ENCODE assay signal across 28 cellular contexts in genomic region chr3:128351476-128352085, GRCh38.
DNase-seq lines count a peak whose midpoint lies in the region; ATAC-seq, FAIRE-seq and TF ChIP-seq lines count a peak whose summit lies in the region.
"Had no signal": no experiment of that assay in that cellular context is flagged by ENCODE, and none has a peak within 500 bp of the region (broad histone marks: within the 10 kb centered on the region; RNA-seq: fewer than 3 reads in every experiment).

No MANE protein-coding gene starts in this region.

- no peaks in the 10 kb centered on the region for H3K36me3 Mint-ChIP-seq in activated T-helper 2 cell treated with anti-CD3 and anti-CD28 coated beads, Interferon-gamma antibody, Interleukin-2, Interleukin-4, amounts not matched to agents 10 μg/mL and 5 μg/mL and 100 μg/mL, durations not matched to agents 14 hours and 24 hours and 36 hours (ENCODE audit: low read depth)
- no peaks in the 10 kb centered on the region for H3K36me3 Mint-ChIP-seq in activated CD4-positive, alpha-beta memory T cell treated with anti-CD3 and anti-CD28 coated beads, Interleukin-2, amount 10 ng/mL, durations not matched to agents 7 days and 5 days (ENCODE audit: low read depth)
- no peaks in the 10 kb centered on the region for H3K36me3 Mint-ChIP-seq in Calu3 (ENCODE audit: insufficient read depth, unreplicated experiment)

- H3K27me3 ChIP-seq in right lobe of liver (no peaks in the 10 kb centered on the region), HepG2 (ENCODE audit: control insufficient read depth in 1 of 2, insufficient read depth in 2 of 2, low read length in 2 of 2) (no peaks in the 10 kb centered on the region)
- H3K27me3 ChIP-seq: ascending aorta, esophagus squamous epithelium, neutrophil, tibial artery had no signal

- TF ChIP-seq POLR2A in right lobe of liver (IDR thresholded peaks at IDR 0.05) (no peak), HepG2 (IDR thresholded peaks at IDR 0.05; ENCODE audit: insufficient read depth in 1 of 2, low read depth in 2 of 2, low read length in 2 of 2) (no peak)

- no peak for FAIRE-seq in HepG2 (lab: Jason Lieb, UNC)
- FAIRE-seq: A549, endometrium, frontal cortex had no signal

- H3K4me3 Mint-ChIP-seq in activated T-helper 2 cell treated with anti-CD3 and anti-CD28 coated beads, Interferon-gamma antibody, Interleukin-2, Interleukin-4, amounts not matched to agents 10 μg/mL and 5 μg/mL and 100 μg/mL, durations not matched to agents 14 hours and 24 hours and 36 hours (ENCODE audit: low read depth), result no peak overlapping the region
- no peak overlapping the region for H3K4me3 Mint-ChIP-seq in activated CD4-positive, alpha-beta memory T cell treated with anti-CD3 and anti-CD28 coated beads, Interleukin-2, amount 10 ng/mL, durations not matched to agents 7 days and 5 days
- H3K4me3 Mint-ChIP-seq in Calu3 (ENCODE audit: low read depth, unreplicated experiment), result no peak overlapping the region
- H3K4me3 Mint-ChIP-seq: activated naive CD8-positive, alpha-beta T cell treated with anti-CD3 and anti-CD28 coated beads for 36 hours; dendritic cell treated with granulocyte-macrophage colony-stimulating factor and Interleukin-4, amounts not matched to agents 40 ng/mL and 50 ng/mL, for 4 days; H9 had no signal

- ATAC-seq in right lobe of liver, result no peak
- ATAC-seq in HepG2, result no peak
- ATAC-seq: A549; psoas muscle; stimulated activated naive CD8-positive, alpha-beta T cell treated with anti-CD3 and anti-CD28 coated beads, Interleukin-15, Interleukin-2, amounts not matched to agents 100 U/mL and 50 U/mL, for 24 hours had no signal

- no peak overlapping the region for H3K9ac ChIP-seq in HepG2 (ENCODE audit: insufficient read depth, low read depth, low read length)

- BruUV-seq in HepG2 (replicated peaks; lab: Mats Ljungman, UMichigan) (no TSS peak), Calu3 (replicated peaks; lab: Mats Ljungman, UMichigan) (no TSS peak)

- no peaks in the 10 kb centered on the region for H3K27me3 Mint-ChIP-seq in activated T-helper 2 cell treated with anti-CD3 and anti-CD28 coated beads, Interferon-gamma antibody, Interleukin-2, Interleukin-4, amounts not matched to agents 10 μg/mL and 5 μg/mL and 100 μg/mL, durations not matched to agents 14 hours and 24 hours and 36 hours (ENCODE audit: low read depth)
- no peaks in the 10 kb centered on the region for H3K27me3 Mint-ChIP-seq in activated CD4-positive, alpha-beta memory T cell treated with anti-CD3 and anti-CD28 coated beads, Interleukin-2, amount 10 ng/mL, durations not matched to agents 7 days and 5 days
- H3K27me3 Mint-ChIP-seq in Calu3 (ENCODE audit: unreplicated experiment), result no peaks in the 10 kb centered on the region
- H3K27me3 Mint-ChIP-seq: activated naive CD8-positive, alpha-beta T cell treated with anti-CD3 and anti-CD28 coated beads for 36 hours; dendritic cell treated with granulocyte-macrophage colony-stimulating factor and Interleukin-4, amounts not matched to agents 40 ng/mL and 50 ng/mL, for 4 days had no signal

- no peak overlapping the region for H3K27ac Mint-ChIP-seq in activated T-helper 2 cell treated with anti-CD3 and anti-CD28 coated beads, Interferon-gamma antibody, Interleukin-2, Interleukin-4, amounts not matched to agents 10 μg/mL and 5 μg/mL and 100 μg/mL, durations not matched to agents 14 hours and 24 hours and 36 hours
- no peak overlapping the region for H3K27ac Mint-ChIP-seq in activated CD4-positive, alpha-beta memory T cell treated with anti-CD3 and anti-CD28 coated beads, Interleukin-2, amount 10 ng/mL, durations not matched to agents 7 days and 5 days
- H3K27ac Mint-ChIP-seq in Calu3 (ENCODE audit: unreplicated experiment), result no peak overlapping the region
- H3K27ac Mint-ChIP-seq: activated naive CD8-positive, alpha-beta T cell treated with anti-CD3 and anti-CD28 coated beads for 36 hours; dendritic cell treated with granulocyte-macrophage colony-stimulating factor and Interleukin-4, amounts not matched to agents 40 ng/mL and 50 ng/mL, for 4 days; H9 had no signal

- no peak for TF ChIP-seq RAD21 in HepG2 (CRISPR knock-in tag; IDR thresholded peaks at IDR 0.05)

- no peak for TF ChIP-seq CTCF in right lobe of liver (IDR thresholded peaks at IDR 0.05)
- no peak for TF ChIP-seq CTCF in HepG2 (CRISPR knock-in tag; IDR thresholded peaks at IDR 0.05)
- TF ChIP-seq CTCF in Calu3 (IDR thresholded peaks at IDR 0.05; ENCODE audit: unreplicated experiment), result no peak

- H2AFZ ChIP-seq in HepG2 (ENCODE audit: low read length), result no peak overlapping the region

- H3K4me1 Mint-ChIP-seq in activated T-helper 2 cell treated with anti-CD3 and anti-CD28 coated beads, Interferon-gamma antibody, Interleukin-2, Interleukin-4, amounts not matched to agents 10 μg/mL and 5 μg/mL and 100 μg/mL, durations not matched to agents 14 hours and 24 hours and 36 hours (ENCODE audit: low read depth), result no peaks in the 10 kb centered on the region
- H3K4me1 Mint-ChIP-seq in activated CD4-positive, alpha-beta memory T cell treated with anti-CD3 and anti-CD28 coated beads, Interleukin-2, amount 10 ng/mL, durations not matched to agents 7 days and 5 days, result no peaks in the 10 kb centered on the region
- H3K4me1 Mint-ChIP-seq in Calu3 (ENCODE audit: low read depth, unreplicated experiment), result peaks cover 6% of the 10 kb centered on the region

- H3K4me1 ChIP-seq in right lobe of liver, result peaks cover 0 to 18% (median 0%) of the 10 kb centered on the region in 4 donors
- peaks cover 62% of the 10 kb centered on the region for H3K4me1 ChIP-seq in HepG2 (ENCODE audit: insufficient read depth, low read length)
- H3K4me1 ChIP-seq: A549, ascending aorta had no signal

- 80% methylated on average over 2 of the region's 12 CpGs for WGBS in right lobe of liver (ENCODE audit: insufficient coverage, low coverage, low lambda C conversion rate, missing lambda C conversion rate)
- WGBS in HepG2 (ENCODE audit: low lambda C conversion rate), result 96% methylated on average over 12 of the region's 12 CpGs

- H3K79me2 ChIP-seq in HepG2 (ENCODE audit: insufficient read depth, low read length), result no peaks in the 10 kb centered on the region

- H3K9me3 ChIP-seq in right lobe of liver, result no peaks in the 10 kb centered on the region
- H3K9me3 ChIP-seq in HepG2 (ENCODE audit: low read length), result no peaks in the 10 kb centered on the region
- H3K9me3 ChIP-seq: A549, ascending aorta, esophagus squamous epithelium, neutrophil, psoas muscle, tibial artery had no signal

- in situ Hi-C loops in HepG2 (cut with HindIII; ENCODE audit: extremely low pct_ligation_motif_present, low pct_unique_long_range_greater_than_20kb), result no loop called here

- intact Hi-C loops in right lobe of liver (cut with DNase I), result no loop called here
- intact Hi-C loops in HepG2 (cut with micrococcal nuclease; ENCODE audit: unreplicated experiment), result no loop called here
- intact Hi-C loops in activated T-helper 2 cell treated with anti-CD3 and anti-CD28 coated beads, Interferon-gamma antibody, Interleukin-2, Interleukin-4, amounts not matched to agents 10 μg/mL and 5 μg/mL and 100 μg/mL, durations not matched to agents 14 hours and 24 hours and 36 hours (cut with micrococcal nuclease), result no loop called here
- intact Hi-C loops in Calu3 (cut with micrococcal nuclease; ENCODE audit: unreplicated experiment), result no loop called here

- no peaks in the 10 kb centered on the region for H4K20me1 ChIP-seq in HepG2 (ENCODE audit: insufficient read depth, low read length)

- no peak overlapping the region for H3K4me3 ChIP-seq in right lobe of liver
- no peak overlapping the region for H3K4me3 ChIP-seq in HepG2 (replicated peaks in 1 of 3; ENCODE audit: insufficient read depth in 1 of 3, low read depth in 2 of 3, low read length in 3 of 3)
- H3K4me3 ChIP-seq: A549, ascending aorta, esophagus squamous epithelium, psoas muscle, SK-N-MC, tibial artery had no signal

- TF ChIP-seq EP300 in HepG2 (IDR thresholded peaks at IDR 0.05; ENCODE audit: low read depth in 2 of 2, low read length in 2 of 2) (no peak), HepG2 (CRISPR knock-in tag; IDR thresholded peaks at IDR 0.05; ENCODE audit: borderline replicate concordance) (no peak)

- H3K4me2 ChIP-seq in HepG2 (ENCODE audit: low read depth, low read length), result no peak overlapping the region
- H3K4me2 ChIP-seq: A549 had no signal

- no peak overlapping the region for H3K27ac ChIP-seq in right lobe of liver
- H3K27ac ChIP-seq in HepG2 (ENCODE audit: extremely low read length, insufficient read depth, low read length), result no peak overlapping the region
- H3K27ac ChIP-seq: A549, ascending aorta, esophagus squamous epithelium, neutrophil, psoas muscle, SK-N-MC, tibial artery had no signal

- POLR2A ChIA-PET in HepG2 (lab: Yijun Ruan, JAX), result interaction anchor here (0.8 kb wide), 1 partner anchor 8 kb away, joined by 3 read pairs; no protein-coding TSS in a partner anchor
- POLR2A ChIA-PET in activated CD4-positive, alpha-beta memory T cell treated with anti-CD3 and anti-CD28 coated beads, Interleukin-2, amount 10 ng/mL, durations not matched to agents 7 days and 5 days (lab: Charles Lee), result no interaction called here

- CTCF ChIA-PET in HepG2 (lab: Yijun Ruan, JAX; ENCODE audit: low intra/inter-chr PET ratio, low total read pairs), result no interaction called here
- CTCF ChIA-PET in activated CD4-positive, alpha-beta memory T cell treated with anti-CD3 and anti-CD28 coated beads, Interleukin-2, amount 10 ng/mL, durations not matched to agents 7 days and 5 days (lab: Charles Lee), result no interaction called here
- CTCF ChIA-PET in Calu3 (lab: Charles Lee), result no interaction called here

- peak in 2 of 3 donors; percentile 6 to 34 for DNase-seq in right lobe of liver
- no peak for DNase-seq in HepG2 (ENCODE audit: low spot score)
- DNase-seq in NCI-H2081 treated with DMSO at 0.1 percent for 48 hours (lab: John Stamatoyannopoulos, UW), result peak; percentile 87
- DNase-seq in globus pallidus (ENCODE audit: low spot score), result peak; percentile 52
- no peak for DNase-seq in activated T-helper 2 cell treated with anti-CD3 and anti-CD28 coated beads, Interferon-gamma antibody, Interleukin-2, Interleukin-4, amounts not matched to agents 10 μg/mL and 5 μg/mL and 100 μg/mL, durations not matched to agents 14 hours and 24 hours and 36 hours (ENCODE audit: low spot score)
- DNase-seq in cerebellum (ENCODE audit: low spot score), result no peak
- DNase-seq in activated CD4-positive, alpha-beta memory T cell treated with anti-CD3 and anti-CD28 coated beads, Interleukin-2, amount 10 ng/mL, durations not matched to agents 7 days and 5 days, result no peak
- DNase-seq in Calu3, result no peak
- DNase-seq: activated CD4-positive, CD25-positive, alpha-beta regulatory T cell treated with anti-CD3 and anti-CD28 coated beads, Interleukin-2, amount 50 U/mL, for 72 hours; activated effector memory CD4-positive, alpha-beta T cell treated with Interleukin-2 at 50 U/mL for 16 hours; activated naive CD8-positive, alpha-beta T cell treated with anti-CD3 and anti-CD28 coated beads for 36 hours; activated T-cell treated with anti-CD3 and anti-CD28 coated beads for 4 hours; AML-193; DMS79 treated with DMSO at 0.1 percent for 48 hours; esophagus squamous epithelium; H9; mesenchymal stem cell; NCI-H82; stimulated activated naive CD8-positive, alpha-beta T cell treated with anti-CD3 and anti-CD28 coated beads, Interleukin-15, Interleukin-2, amounts not matched to agents 100 U/mL and 50 U/mL, for 24 hours; tibial artery had no signal

- no peaks in the 10 kb centered on the region for H3K36me3 ChIP-seq in right lobe of liver
- peaks cover 4 to 15% of the 10 kb centered on the region in 2 experiments; a peak in 3 of 5 replicates for H3K36me3 ChIP-seq in HepG2 (replicated peaks in 1 of 2; ENCODE audit: control insufficient read depth in 1 of 2, insufficient read depth in 2 of 2, low read length in 2 of 2)
- H3K36me3 ChIP-seq: neutrophil had no signal

- no peaks in the 10 kb centered on the region for H3K9me3 Mint-ChIP-seq in activated T-helper 2 cell treated with anti-CD3 and anti-CD28 coated beads, Interferon-gamma antibody, Interleukin-2, Interleukin-4, amounts not matched to agents 10 μg/mL and 5 μg/mL and 100 μg/mL, durations not matched to agents 14 hours and 24 hours and 36 hours
- no peaks in the 10 kb centered on the region for H3K9me3 Mint-ChIP-seq in activated CD4-positive, alpha-beta memory T cell treated with anti-CD3 and anti-CD28 coated beads, Interleukin-2, amount 10 ng/mL, durations not matched to agents 7 days and 5 days
- H3K9me3 Mint-ChIP-seq in Calu3 (ENCODE audit: low read depth, unreplicated experiment), result no peaks in the 10 kb centered on the region
- H3K9me3 Mint-ChIP-seq: activated naive CD8-positive, alpha-beta T cell treated with anti-CD3 and anti-CD28 coated beads for 36 hours; dendritic cell treated with granulocyte-macrophage colony-stimulating factor and Interleukin-4, amounts not matched to agents 40 ng/mL and 50 ng/mL, for 4 days; H9 had no signal

Comparison
In these comparisons a context has a peak if more than half of its experiments do, and no peak if none do; other contexts are left out.
1. DNase-seq: peak in right lobe of liver (2 of 3), NCI-H2081 treated with DMSO at 0.1 percent for 48 hours (single experiment) and globus pallidus (single experiment); none in HepG2 (single experiment), activated T-helper 2 cell treated with anti-CD3 and anti-CD28 coated beads, Interferon-gamma antibody, Interleukin-2, Interleukin-4, amounts not matched to agents 10 μg/mL and 5 μg/mL and 100 μg/mL, durations not matched to agents 14 hours and 24 hours and 36 hours (single experiment), cerebellum (single experiment), activated CD4-positive, alpha-beta memory T cell treated with anti-CD3 and anti-CD28 coated beads, Interleukin-2, amount 10 ng/mL, durations not matched to agents 7 days and 5 days (single experiment) and Calu3 (single experiment).